8 cellular contexts compared by ENCODE assay signal in genomic region chr4:41933997-41934812, GRCh38.
DNase-seq lines count a peak whose midpoint lies in the region; ATAC-seq and TF ChIP-seq lines count a peak whose summit lies in the region.

No MANE protein-coding gene starts in this region.

- peak; percentile 55 for DNase-seq in NCI-H774 (lab: John Stamatoyannopoulos, UW)
- DNase-seq in stimulated activated CD4-positive, alpha-beta T cell treated with anti-CD3 and anti-CD28 coated beads, Interleukin-12 subunit alpha, Interleukin-12 subunit beta, amount 100 ng/mL, for 4 hours: no peak
- DNase-seq in 8988T: no peak
- DNase-seq in AG08396 (ENCODE audit: low spot score): no peak

- no peak overlapping the region for H3K9ac ChIP-seq in duodenal mucosa (ENCODE audit: low read depth in 1 of 2, low read length in 2 of 2)

- peak overlapping the region; percentile 96 for H3K4me2 ChIP-seq in DOHH2 (ENCODE audit: low read length)

- peak overlapping the region; percentile 77 for H2AFZ ChIP-seq in neuron (ENCODE audit: low read depth, low read length)

- peaks cover 33% of the 10 kb centered on the region for H3K4me1 ChIP-seq in DOHH2 (ENCODE audit: control insufficient read depth, low read length)
- peaks cover 8 to 18% of the 10 kb centered on the region in 2 donors for H3K4me1 ChIP-seq in duodenal mucosa (ENCODE audit: control insufficient read depth in 1 of 2, insufficient read depth in 2 of 2, low read length in 2 of 2)
- peaks cover 14% of the 10 kb centered on the region for H3K4me1 ChIP-seq in neuron (ENCODE audit: insufficient read depth, low read length)

- H4K20me1 ChIP-seq in DOHH2 (ENCODE audit: control insufficient read depth, insufficient read depth, low read depth, low read length): peaks cover 12% of the 10 kb centered on the region

- H3F3A ChIP-seq in DOHH2 (ENCODE audit: control insufficient read depth, insufficient read depth): no peaks in the 10 kb centered on the region

- TF ChIP-seq CTCF in DOHH2 (IDR thresholded peaks at IDR 0.05; ENCODE audit: low read depth, low read length, poor library complexity, severe bottlenecking): no peak

- ATAC-seq in HG03045 (IDR thresholded peaks at IDR 0.05; ENCODE audit: unreplicated experiment): no peak

- peaks cover 48% of the 10 kb centered on the region for H3K79me2 ChIP-seq in DOHH2 (ENCODE audit: control insufficient read depth, low read length)

- H3K27me3 ChIP-seq in DOHH2 (ENCODE audit: control insufficient read depth, low read length) (no peaks in the 10 kb centered on the region), duodenal mucosa (ENCODE audit: control insufficient read depth in 1 of 2, insufficient read depth in 2 of 2, low read length in 2 of 2) (no peaks in the 10 kb centered on the region), neuron (ENCODE audit: insufficient read depth, low read length) (no peaks in the 10 kb centered on the region)

- no peaks in the 10 kb centered on the region for H3K9me2 ChIP-seq in DOHH2 (replicated peaks; ENCODE audit: control insufficient read depth, low read length)

- H3K36me3 ChIP-seq in DOHH2 (ENCODE audit: control insufficient read depth, low read length) (peaks cover 39% of the 10 kb centered on the region), duodenal mucosa (ENCODE audit: control insufficient read depth in 1 of 2, insufficient read depth in 2 of 2, low read length in 2 of 2) (peaks cover 4 to 8% of the 10 kb centered on the region in 2 donors), neuron (ENCODE audit: insufficient read depth, low read length) (peaks cover 21% of the 10 kb centered on the region)

- H3K9me3 ChIP-seq in DOHH2 (ENCODE audit: control insufficient read depth, insufficient read depth, low read length) (peaks cover 8% of the 10 kb centered on the region), duodenal mucosa (ENCODE audit: control insufficient read depth in 1 of 2, low read length in 2 of 2) (no peaks in the 10 kb centered on the region), neuron (ENCODE audit: low read length) (no peaks in the 10 kb centered on the region)

- peak overlapping the region; percentile 98 for H3K4me3 ChIP-seq in DOHH2 (ENCODE audit: low read length)
- peak overlapping the region; percentile 95 to 97 for H3K4me3 ChIP-seq in duodenal mucosa (ENCODE audit: low read depth in 1 of 2, low read length in 2 of 2)
- peak overlapping the region; percentile 75 for H3K4me3 ChIP-seq in neuron (ENCODE audit: low read length)

- H3K27ac ChIP-seq in DOHH2 (ENCODE audit: low read depth, low read length) (no peak overlapping the region), duodenal mucosa (ENCODE audit: low read depth, low read length) (no peak overlapping the region)
